In genomic region chr10:931326-932318, GRCh38 we compare ENCODE assay signal across 8 cellular contexts. TPM values are rescaled to one million over a fixed set of nuclear protein-coding genes. Genes with fewer than 3 reads are reported as not detected.
DNase-seq lines count a peak whose midpoint lies in the region; ATAC-seq, FAIRE-seq and TF ChIP-seq lines count a peak whose summit lies in the region.

Gene LARP4B (minus strand): TSS chr10:931705. CDS start chr10:885721, 45,984 bp downstream.

- FAIRE-seq in GM12891 (lab: Jason Lieb, UNC), result peak; percentile 97

- H3K4me3 ChIP-seq in ovary, result peak within 1 kb of the TSS; percentile 85
- peak within 1 kb of the TSS; percentile 95 for H3K4me3 ChIP-seq in thymus (ENCODE audit: low read length)

- H3K9me3 ChIP-seq in ovary (no peaks in the 10 kb centered on the region), thymus (ENCODE audit: control insufficient read depth) (no peaks in the 10 kb centered on the region)

- TF ChIP-seq EP300 in ovary (IDR thresholded peaks at IDR 0.05), result peak; percentile 32

- H3K27ac ChIP-seq in ovary (peak within 1 kb of the TSS; percentile 95 to 96), thymus (ENCODE audit: low read depth) (peak within 1 kb of the TSS; percentile 96)

- ATAC-seq in HG02798 (IDR thresholded peaks at IDR 0.05; ENCODE audit: poor library complexity, unreplicated experiment), result peak; percentile 95
- peak; percentile 100 for ATAC-seq in Right ventricle myocardium inferior

- H3K36me3 ChIP-seq in ovary (no peaks in the 10 kb centered on the region), thymus (ENCODE audit: control insufficient read depth, insufficient read depth) (no peaks in the 10 kb centered on the region)

- no peak for TF ChIP-seq CTCF in ovary (IDR thresholded peaks at IDR 0.05)

- TF ChIP-seq POLR2A in GM12891 (IDR thresholded peaks at IDR 0.05; ENCODE audit: low read depth, low read length), result peak; percentile 48; the same call in 1 of the 2 replicates
- TF ChIP-seq POLR2A in ovary (IDR thresholded peaks at IDR 0.05), result peak; percentile 36

- peaks cover 9% of the 10 kb centered on the region for H3K4me1 ChIP-seq in ovary (ENCODE audit: insufficient read depth)
- H3K4me1 ChIP-seq in thymus (ENCODE audit: control insufficient read depth, insufficient read depth, low read length), result peaks cover 3% of the 10 kb centered on the region

- 0 to 1% (median 0%) methylated on average over 50 to 137 of the region's 137 CpGs for WGBS in ovary, 3 donors
- WGBS in thymus, result under 1% methylated on average over 136 of the region's 137 CpGs

- no peaks in the 10 kb centered on the region for H3K27me3 ChIP-seq in ovary
- no peaks in the 10 kb centered on the region for H3K27me3 ChIP-seq in thymus (ENCODE audit: control insufficient read depth, insufficient read depth)

- intact Hi-C loops in Right ventricle myocardium inferior (cut with DNase I), result loop anchor here (1.0 to 10.0 kb wide), 3 partner anchors 57 to 123 kb away; partner anchors contain the start of genes GTPBP4 and WDR37
- intact Hi-C loops in ovary (cut with DNase I), result loop anchor here in 3 of 4 donors (2.0 to 10.0 kb wide), 4 partner anchors 56 to 239 kb away; partner anchors contain the start of genes GTPBP4 (in 1 of the 3), IDI1 (in 1 of the 3) and WDR37 (in 1 of the 3)

- peak; percentile 92 for DNase-seq in GM12891 (ENCODE audit: insufficient read length, low spot score)
- peak; percentile 62 for DNase-seq in NCI-H1417 treated with DMSO at 0.1 percent for 48 hours (lab: John Stamatoyannopoulos, UW)
- peak; percentile 84 to 90 for DNase-seq in SW 1271 (lab: John Stamatoyannopoulos, UW)
- peak; percentile 87 for DNase-seq in activated naive CD8-positive, alpha-beta T cell treated with anti-CD3 and anti-CD28 coated beads, Interleukin-2, amount 50 U/mL, for 16 hours (ENCODE audit: low read depth, low spot score)
- peak; percentile 99 for DNase-seq in Right ventricle myocardium inferior (ENCODE audit: missing footprints)
- DNase-seq in ovary, result peak; percentile 95 to 98 (median 97)

TF ChIP-seq in GM12891, 5 proteins besides CTCF, POLR2A, EP300 and RAD21:
- TF ChIP-seq SPI1 (IDR thresholded peaks at IDR 0.05; ENCODE audit: low read depth, low read length) (peak; percentile 35; the same call in 1 of the 2 replicates), TAF1 (IDR thresholded peaks at IDR 0.05; ENCODE audit: low read depth, low read length) (peak; percentile 71; the same call in 1 of the 2 replicates), POLR2AphosphoS5 (IDR thresholded peaks at IDR 0.05; ENCODE audit: low read depth, low read length) (peak; percentile 54; the same call in 1 of the 2 replicates), PAX5 (IDR thresholded peaks at IDR 0.05; ENCODE audit: insufficient read depth, low read length, severe bottlenecking) (peak; percentile 9), POU2F2 (IDR thresholded peaks at IDR 0.05; ENCODE audit: low read depth, low read length) (no peak)

RNA-seq across cellular contexts. Expression of gene LARP4B, which starts in this region (rescaled TPM):
- polyA plus RNA-seq in GM12891 (2012; ENCODE audit: low read depth, missing spikeins), result 20.1 TPM
- 58.9 TPM for total RNA-seq in Right ventricle myocardium inferior
- total RNA-seq in ovary, result 10 to 100 TPM; 32.9 to 77.8 (median 56.2) TPM
- 10 to 100 TPM; 14.4 to 21.1 TPM for polyA plus RNA-seq in ovary
- polyA plus RNA-seq in thymus, result 22.0 TPM

Comparison
In these comparisons a context has a peak if more than half of its experiments do, and no peak if none do; other contexts are left out.
1. Peak in every context shown above with its lines: DNase-seq, ATAC-seq, H3K4me3 ChIP-seq and H3K27ac ChIP-seq.